Comparison of ENCODE assay signal across 19 cellular contexts in the genomic region with DNA sequence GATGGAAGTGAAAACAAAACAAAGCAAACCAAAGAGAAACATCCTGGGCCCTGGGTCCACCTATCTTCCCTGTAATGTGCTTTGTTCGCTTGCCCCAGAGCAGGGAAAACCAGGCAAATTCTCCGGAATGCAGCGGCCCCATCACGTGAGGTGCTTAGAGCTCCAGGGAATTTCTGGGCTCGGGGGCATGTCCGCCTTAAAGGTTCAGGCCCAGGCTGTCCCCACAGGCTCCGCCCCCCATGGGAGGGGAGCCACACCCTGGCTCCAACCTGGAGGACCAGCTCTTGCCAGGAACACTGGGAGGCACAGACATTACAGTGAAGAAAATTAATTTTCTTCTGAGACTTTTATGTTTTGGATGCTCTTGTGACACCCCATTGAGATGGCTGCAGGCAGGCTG.
"Had no signal": no experiment of that assay in that cellular context is flagged by ENCODE, and none has a peak within 500 bp of the region (broad histone marks: within the 10 kb centered on the region; RNA-seq: fewer than 3 reads in every experiment).

No MANE protein-coding gene starts in this region.

- ATAC-seq: activated CD8-positive, alpha-beta T cell treated with anti-CD3 and anti-CD28 coated beads for 36 hours; activated T-cell treated with anti-CD3 and anti-CD28 coated beads, Interleukin-2, amount 50 U/mL, for 72 hours; heart left ventricle; left cardiac atrium; naive thymus-derived CD4-positive, alpha-beta T cell; T-cell had no signal

- DNase-seq: activated CD4-positive, alpha-beta T cell treated with anti-CD3 and anti-CD28 coated beads for 4 hours; activated CD8-positive, alpha-beta memory T cell treated with anti-CD3 and anti-CD28 coated beads, Interleukin-2, amount 50 U/mL, for 4 hours; activated CD8-positive, alpha-beta T cell treated with anti-CD3 and anti-CD28 coated beads for 36 hours; activated naive CD8-positive, alpha-beta T cell treated with anti-CD3 and anti-CD28 coated beads, Interleukin-2, amount 10 ng/mL, durations not matched to agents 7 days and 5 days; activated T-cell treated with anti-CD3 and anti-CD28 coated beads, Interleukin-2, amount 50 U/mL, for 72 hours; anterior cingulate cortex; heart left ventricle; left cardiac atrium; naive thymus-derived CD4-positive, alpha-beta T cell; occipital lobe; stimulated activated CD4-positive, alpha-beta T cell treated with anti-CD3 and anti-CD28 coated beads, Interleukin-12 subunit alpha, Interleukin-12 subunit beta, amount 100 ng/mL, for 4 hours; stimulated activated naive CD4-positive, alpha-beta T cell treated with Interleukin-2 at 50 U/mL for 16 hours; T-cell; T1000 had no signal

- H3K9me3 ChIP-seq: esophagus muscularis mucosa, heart left ventricle, prostate gland had no signal

- H3K9me3 Mint-ChIP-seq: activated CD8-positive, alpha-beta T cell treated with anti-CD3 and anti-CD28 coated beads for 36 hours; activated naive CD8-positive, alpha-beta T cell treated with anti-CD3 and anti-CD28 coated beads, Interleukin-2, amount 10 ng/mL, durations not matched to agents 7 days and 5 days; activated T-cell treated with anti-CD3 and anti-CD28 coated beads, Interleukin-2, amount 50 U/mL, for 72 hours; naive thymus-derived CD4-positive, alpha-beta T cell; T-cell; type B pancreatic cell had no signal

- H3K4me1 Mint-ChIP-seq: activated naive CD8-positive, alpha-beta T cell treated with anti-CD3 and anti-CD28 coated beads, Interleukin-2, amount 10 ng/mL, durations not matched to agents 7 days and 5 days; T-cell had no signal

- H3K27me3 Mint-ChIP-seq: activated CD8-positive, alpha-beta T cell treated with anti-CD3 and anti-CD28 coated beads for 36 hours; activated naive CD8-positive, alpha-beta T cell treated with anti-CD3 and anti-CD28 coated beads, Interleukin-2, amount 10 ng/mL, durations not matched to agents 7 days and 5 days; naive thymus-derived CD4-positive, alpha-beta T cell; T-cell; type B pancreatic cell had no signal

- H3K4me3 Mint-ChIP-seq: activated CD8-positive, alpha-beta T cell treated with anti-CD3 and anti-CD28 coated beads for 36 hours; activated naive CD8-positive, alpha-beta T cell treated with anti-CD3 and anti-CD28 coated beads, Interleukin-2, amount 10 ng/mL, durations not matched to agents 7 days and 5 days; activated T-cell treated with anti-CD3 and anti-CD28 coated beads, Interleukin-2, amount 50 U/mL, for 72 hours; naive thymus-derived CD4-positive, alpha-beta T cell; T-cell; type B pancreatic cell had no signal

- H3K27ac Mint-ChIP-seq: activated CD8-positive, alpha-beta T cell treated with anti-CD3 and anti-CD28 coated beads for 36 hours; activated naive CD8-positive, alpha-beta T cell treated with anti-CD3 and anti-CD28 coated beads, Interleukin-2, amount 10 ng/mL, durations not matched to agents 7 days and 5 days; activated T-cell treated with anti-CD3 and anti-CD28 coated beads, Interleukin-2, amount 50 U/mL, for 72 hours; T-cell; type B pancreatic cell had no signal

- H3K27me3 ChIP-seq: esophagus muscularis mucosa, heart left ventricle had no signal

- H3K27ac ChIP-seq: esophagus muscularis mucosa, heart left ventricle, prostate gland, VCaP had no signal

- H3K4me1 ChIP-seq: esophagus muscularis mucosa, prostate gland had no signal

- H3K36me3 ChIP-seq: prostate gland had no signal

- H3K4me3 ChIP-seq: esophagus muscularis mucosa, heart left ventricle, lung, prostate gland had no signal
